25 cellular contexts compared by ENCODE assay signal in genomic region chr17:42214156-42214555, GRCh38. TPM values are rescaled to one million over a fixed set of nuclear protein-coding genes. Genes with fewer than 3 reads are reported as not detected.
DNase-seq lines count a peak whose midpoint lies in the region; TF ChIP-seq lines count a peak whose summit lies in the region.
"Had no signal": no experiment of that assay in that cellular context is flagged by ENCODE, and none has a peak within 500 bp of the region (broad histone marks: within the 10 kb centered on the region; RNA-seq: fewer than 3 reads in every experiment).

No MANE protein-coding gene starts in this region.

- H3K4me1 Mint-ChIP-seq in activated CD4-positive, alpha-beta T cell treated with anti-CD3 and anti-CD28 coated beads, Interleukin-2, amount 10 ng/mL, durations not matched to agents 7 days and 5 days: no peaks in the 10 kb centered on the region
- no peaks in the 10 kb centered on the region for H3K4me1 Mint-ChIP-seq in activated naive CD4-positive, alpha-beta T cell treated with anti-CD3 and anti-CD28 coated beads, Interleukin-2, amount 50 U/mL, for 24 hours

- 60 to 66% (median 63%) methylated on average over 2 of the region's 2 CpGs for WGBS in adrenal gland, 4 donors
- no CpG with 5 or more reads among the region's 2 CpGs for WGBS in trophoblast cell (ENCODE audit: extremely low coverage, insufficient coverage, insufficient read length)
- 76% methylated on average over 2 of the region's 2 CpGs for WGBS in prostate gland

- H3K9me3 Mint-ChIP-seq in activated CD4-positive, alpha-beta T cell treated with anti-CD3 and anti-CD28 coated beads, Interleukin-2, amount 10 ng/mL, durations not matched to agents 7 days and 5 days: no peaks in the 10 kb centered on the region
- H3K9me3 Mint-ChIP-seq in activated naive CD4-positive, alpha-beta T cell treated with anti-CD3 and anti-CD28 coated beads, Interleukin-2, amount 50 U/mL, for 24 hours: no peaks in the 10 kb centered on the region

- H3K4me1 ChIP-seq in adrenal gland (replicated peaks in 1 of 2): peaks cover 10 to 20% of the 10 kb centered on the region in 2 donors
- H3K4me1 ChIP-seq in trophoblast cell (ENCODE audit: control insufficient read depth in 1 of 2, insufficient read depth in 2 of 2, low read length in 2 of 2): peaks cover 3 to 4% of the 10 kb centered on the region in 2 experiments
- H3K4me1 ChIP-seq in prostate gland (replicated peaks): no peaks in the 10 kb centered on the region

- H3K4me3 ChIP-seq in adrenal gland (no peak overlapping the region), trophoblast cell (ENCODE audit: low read depth, low read length) (no peak overlapping the region), prostate gland (no peak overlapping the region)
- H3K4me3 ChIP-seq: MG63 had no signal

- no peak for DNase-seq in activated CD4-positive, alpha-beta T cell treated with anti-CD3 and anti-CD28 coated beads, Interleukin-2, amount 10 ng/mL, durations not matched to agents 7 days and 5 days
- DNase-seq in activated CD4-positive, alpha-beta T cell treated with anti-CD3 and anti-CD28 coated beads for 48 hours: no peak
- no peak for DNase-seq in activated naive CD4-positive, alpha-beta T cell treated with anti-CD3 and anti-CD28 coated beads, Interleukin-2, amount 50 U/mL, for 16 hours
- DNase-seq in adrenal gland (no peak), trophoblast cell (peak; percentile 71 to 89), mesenteric fat pad (ENCODE audit: low spot score) (no peak), prostate gland (ENCODE audit: low spot score) (no peak)
- DNase-seq: DMS153, DND-41, IMR-90, KG1, MG63, NCI-H1092, NCI-H1417 treated with DMSO at 0.1 percent for 48 hours, NCI-H1694 treated with DMSO at 0.1 percent for 48 hours, NCI-H2081, NCI-H2227 treated with DMSO at 0.1 percent for 48 hours, NCI-H526 treated with DMSO at 0.1 percent for 48 hours, OCI-M1, SIG-M5 had no signal

- no peak overlapping the region for H2BK5ac ChIP-seq in trophoblast cell (ENCODE audit: low read depth, low read length, poor library complexity)

- H2BK120ac ChIP-seq in trophoblast cell (ENCODE audit: insufficient read depth, low read length, poor library complexity): no peak overlapping the region

- no peaks in the 10 kb centered on the region for H3K27me3 ChIP-seq in adrenal gland
- no peaks in the 10 kb centered on the region for H3K27me3 ChIP-seq in trophoblast cell (ENCODE audit: insufficient read depth, low read length)
- no peaks in the 10 kb centered on the region for H3K27me3 ChIP-seq in prostate gland (replicated peaks; ENCODE audit: insufficient read depth)
- H3K27me3 ChIP-seq: MG63 had no signal

- H3K9ac ChIP-seq in trophoblast cell (ENCODE audit: low read length): no peak overlapping the region

- CTCF ChIA-PET in activated CD4-positive, alpha-beta T cell treated with anti-CD3 and anti-CD28 coated beads, Interleukin-2, amount 10 ng/mL, durations not matched to agents 7 days and 5 days (lab: Charles Lee): interaction anchor here (0.6 to 1.2 kb wide), 4 partner anchors 14 to 189 kb away, joined by 3 to 4 read pairs (median 3); partner anchors contain the start of gene DHX58

- TF ChIP-seq CTCF in adrenal gland (IDR thresholded peaks at IDR 0.05): no peak
- no peak for TF ChIP-seq CTCF in prostate gland (IDR thresholded peaks at IDR 0.05)

- POLR2A ChIA-PET in activated CD4-positive, alpha-beta T cell treated with anti-CD3 and anti-CD28 coated beads, Interleukin-2, amount 10 ng/mL, durations not matched to agents 7 days and 5 days (lab: Charles Lee): no interaction called here

- TF ChIP-seq POLR2A in adrenal gland (IDR thresholded peaks at IDR 0.05) (no peak), prostate gland (IDR thresholded peaks at IDR 0.05) (no peak)

- intact Hi-C loops in adrenal gland (cut with DNase I): no loop called here
- intact Hi-C loops in prostate gland (cut with DNase I): no loop called here

- H3K27ac ChIP-seq in adrenal gland (peak overlapping the region in 3 of 5 donors; percentile 10 to 34 (median 15)), trophoblast cell (ENCODE audit: low read depth, low read length) (no peak overlapping the region), prostate gland (no peak overlapping the region)

- no peak overlapping the region for H3K4ac ChIP-seq in trophoblast cell (ENCODE audit: low read depth, low read length)

- H3K23ac ChIP-seq in trophoblast cell (ENCODE audit: low read length): no peak overlapping the region

- no peaks in the 10 kb centered on the region for H3K79me2 ChIP-seq in trophoblast cell (ENCODE audit: control insufficient read depth, insufficient read depth, low read length, poor library complexity)

- no peaks in the 10 kb centered on the region for H3K27me3 Mint-ChIP-seq in activated CD4-positive, alpha-beta T cell treated with anti-CD3 and anti-CD28 coated beads, Interleukin-2, amount 10 ng/mL, durations not matched to agents 7 days and 5 days
- no peaks in the 10 kb centered on the region for H3K27me3 Mint-ChIP-seq in activated naive CD4-positive, alpha-beta T cell treated with anti-CD3 and anti-CD28 coated beads, Interleukin-2, amount 50 U/mL, for 24 hours

- no peak overlapping the region for H4K8ac ChIP-seq in trophoblast cell (ENCODE audit: low read depth, low read length)

- H3K18ac ChIP-seq in trophoblast cell (ENCODE audit: low read length): no peak overlapping the region

- H4K12ac ChIP-seq in trophoblast cell (ENCODE audit: low read depth, low read length): no peak overlapping the region

- H4K91ac ChIP-seq in trophoblast cell (ENCODE audit: low read depth, low read length): no peak overlapping the region

- H2AFZ ChIP-seq in trophoblast cell (ENCODE audit: insufficient read depth, low read length, poor library complexity): no peak overlapping the region

- H2BK12ac ChIP-seq in trophoblast cell (ENCODE audit: low read length): no peak overlapping the region

- no peak overlapping the region for H2AK5ac ChIP-seq in trophoblast cell (ENCODE audit: low read length)

- H3K9me3 ChIP-seq in adrenal gland (replicated peaks in 1 of 3) (no peaks in the 10 kb centered on the region), trophoblast cell (ENCODE audit: insufficient read depth, low read depth, low read length) (no peaks in the 10 kb centered on the region), prostate gland (no peaks in the 10 kb centered on the region)
- H3K9me3 ChIP-seq: MG63 had no signal

- no peaks in the 10 kb centered on the region for H3K79me1 ChIP-seq in trophoblast cell (ENCODE audit: low read length)

- peaks cover 66% of the 10 kb centered on the region for H3K36me3 Mint-ChIP-seq in activated CD4-positive, alpha-beta T cell treated with anti-CD3 and anti-CD28 coated beads, Interleukin-2, amount 10 ng/mL, durations not matched to agents 7 days and 5 days (ENCODE audit: low read depth)
- H3K36me3 Mint-ChIP-seq in activated naive CD4-positive, alpha-beta T cell treated with anti-CD3 and anti-CD28 coated beads, Interleukin-2, amount 50 U/mL, for 24 hours: peaks cover 10% of the 10 kb centered on the region

- H3K27ac Mint-ChIP-seq in activated CD4-positive, alpha-beta T cell treated with anti-CD3 and anti-CD28 coated beads, Interleukin-2, amount 10 ng/mL, durations not matched to agents 7 days and 5 days: peak overlapping the region; percentile 9
- peak overlapping the region; percentile 26 for H3K27ac Mint-ChIP-seq in activated naive CD4-positive, alpha-beta T cell treated with anti-CD3 and anti-CD28 coated beads, Interleukin-2, amount 50 U/mL, for 24 hours

- H3K14ac ChIP-seq in trophoblast cell (ENCODE audit: low read length): no peak overlapping the region

- no peak overlapping the region for H3K4me2 ChIP-seq in trophoblast cell (ENCODE audit: low read length)

- H3K36me3 ChIP-seq in adrenal gland (replicated peaks in 1 of 2) (peaks cover 0 to 77% of the 10 kb centered on the region in 2 donors), trophoblast cell (ENCODE audit: control insufficient read depth in 1 of 2, insufficient read depth in 2 of 2, low read length in 2 of 2) (peaks cover 23 to 29% of the 10 kb centered on the region in 2 experiments), prostate gland (no peaks in the 10 kb centered on the region)

- no peak overlapping the region for H3K4me3 Mint-ChIP-seq in activated CD4-positive, alpha-beta T cell treated with anti-CD3 and anti-CD28 coated beads, Interleukin-2, amount 10 ng/mL, durations not matched to agents 7 days and 5 days
- H3K4me3 Mint-ChIP-seq in activated naive CD4-positive, alpha-beta T cell treated with anti-CD3 and anti-CD28 coated beads, Interleukin-2, amount 50 U/mL, for 24 hours: no peak overlapping the region

RNA-seq across cellular contexts. Expression of gene GHDC, which starts 19.9 kb away (rescaled TPM):
- 10 to 100 TPM; 15.3 to 15.5 TPM for total RNA-seq in activated CD4-positive, alpha-beta T cell treated with anti-CD3 and anti-CD28 coated beads, Interleukin-2, amount 10 ng/mL, durations not matched to agents 7 days and 5 days
- 100 to 1,000 TPM in 1 of 8 donors, 10 to 100 TPM in 7; 36.4 to 344 (median 73.6) TPM for total RNA-seq in adrenal gland
- 10 to 100 TPM; 10.5 to 33.9 (median 30.4) TPM for polyA plus RNA-seq in adrenal gland
- 0.94 and 1.1 TPM in 2 replicates for polyA plus RNA-seq in trophoblast cell (2013)
- 20.0 TPM for total RNA-seq in mesenteric fat pad
- 100 to 1,000 TPM in 1 of 2 donors, 10 to 100 TPM in 1; 45.3 to 106 TPM for total RNA-seq in prostate gland

RNA-seq across cellular contexts. Expression of gene HCRT, which starts 28.9 kb away (rescaled TPM):
- not detected for total RNA-seq in activated CD4-positive, alpha-beta T cell treated with anti-CD3 and anti-CD28 coated beads, Interleukin-2, amount 10 ng/mL, durations not matched to agents 7 days and 5 days
- total RNA-seq in adrenal gland: not detected
- polyA plus RNA-seq in adrenal gland: not detected
- polyA plus RNA-seq in trophoblast cell (2013): 0.12 and 0.22 TPM in 2 replicates
- not detected for total RNA-seq in mesenteric fat pad
- total RNA-seq in prostate gland: not detected
- total RNA-seq: A172, H4, IMR-90, NCI-H460 had no signal
- polyA plus RNA-seq: BJ, IMR-90 had no signal

RNA-seq across cellular contexts. Expression of gene KCNH4, which starts 33.2 kb away (rescaled TPM):
- under 1 TPM; 0.15 to 0.17 TPM for total RNA-seq in activated CD4-positive, alpha-beta T cell treated with anti-CD3 and anti-CD28 coated beads, Interleukin-2, amount 10 ng/mL, durations not matched to agents 7 days and 5 days
- total RNA-seq in adrenal gland (under 1 TPM in 6 of 8 donors, not detected in 2; 0.14 to 0.41 (median 0.19) TPM), mesenteric fat pad (0.55 TPM), prostate gland (under 1 TPM in 1 of 2 donors, not detected in 1; 0.51 TPM)
- 1 to 10 TPM in 1 of 3 donors, under 1 TPM in 2; 0.13 to 1.0 (median 0.26) TPM for polyA plus RNA-seq in adrenal gland
- 0.01 TPM in 2 replicates for polyA plus RNA-seq in trophoblast cell (2013)
- total RNA-seq: A172, IMR-90 had no signal

RNA-seq across cellular contexts. Expression of gene RAB5C, which starts 59.4 kb away (rescaled TPM):
- total RNA-seq in activated CD4-positive, alpha-beta T cell treated with anti-CD3 and anti-CD28 coated beads, Interleukin-2, amount 10 ng/mL, durations not matched to agents 7 days and 5 days: 100 to 1,000 TPM in 1 of 2 experiments, 10 to 100 TPM in 1; 97.1 to 108 TPM
- total RNA-seq in adrenal gland (100 to 1,000 TPM; 126 to 216 (median 163) TPM), mesenteric fat pad (180 TPM), prostate gland (100 to 1,000 TPM; 124 to 146 TPM)
- polyA plus RNA-seq in adrenal gland: 100 to 1,000 TPM in 2 of 3 donors, 10 to 100 TPM in 1; 55.8 to 206 (median 115) TPM
- 171 and 172 TPM in 2 replicates for polyA plus RNA-seq in trophoblast cell (2013)

Comparison
In these comparisons a context has a peak if more than half of its experiments do, and no peak if none do; other contexts are left out.
1. DNase-seq: peak in trophoblast cell (2 of 2); none in activated CD4-positive, alpha-beta T cell treated with anti-CD3 and anti-CD28 coated beads, Interleukin-2, amount 10 ng/mL, durations not matched to agents 7 days and 5 days (single experiment), activated CD4-positive, alpha-beta T cell treated with anti-CD3 and anti-CD28 coated beads for 48 hours (single experiment), activated naive CD4-positive, alpha-beta T cell treated with anti-CD3 and anti-CD28 coated beads, Interleukin-2, amount 50 U/mL, for 16 hours (single experiment), adrenal gland (0 of 7), mesenteric fat pad (single experiment) and prostate gland (single experiment).
2. H3K27ac ChIP-seq: peak in adrenal gland (3 of 5); none in trophoblast cell (single experiment) and prostate gland (0 of 2).